In genomic region chr2:42794271-42795046, GRCh38 we compare ENCODE assay signal across 9 cellular contexts. TPM values are rescaled to one million over a fixed set of nuclear protein-coding genes. Genes with fewer than 3 reads are reported as not detected.
DNase-seq lines count a peak whose midpoint lies in the region; FAIRE-seq and TF ChIP-seq lines count a peak whose summit lies in the region.
"Had no signal": no experiment of that assay in that cellular context is flagged by ENCODE, and none has a peak within 500 bp of the region (broad histone marks: within the 10 kb centered on the region; RNA-seq: fewer than 3 reads in every experiment).

No MANE protein-coding gene starts in this region.

- H3K4me1 ChIP-seq in hepatocyte (ENCODE audit: insufficient read depth) (peaks cover 39% of the 10 kb centered on the region), subcutaneous abdominal adipose tissue (ENCODE audit: control insufficient read depth in 5 of 5, insufficient read depth in 5 of 5, low read length in 5 of 5) (peaks cover 0 to 27% (median 23%) of the 10 kb centered on the region in 5 donors)

- TF ChIP-seq CTCF in GM12873 (IDR thresholded peaks at IDR 0.05; ENCODE audit: insufficient read depth, low read depth, low read length, missing control alignments) = peak; percentile 74
- peak; percentile 47 for TF ChIP-seq CTCF in hepatocyte (IDR thresholded peaks at IDR 0.05; ENCODE audit: poor library complexity)

- H3K9me2 ChIP-seq in hepatocyte (replicated peaks; ENCODE audit: insufficient read depth) = no peaks in the 10 kb centered on the region

- H3K27ac Mint-ChIP-seq in T-helper 2 cell treated with Interferon-gamma antibody and Interleukin-4, amounts not matched to agents 5 μg/mL and 100 μg/mL, for 36 hours = no peak overlapping the region
- H3K27ac Mint-ChIP-seq in activated naive CD4-positive, alpha-beta T cell treated with anti-CD3 and anti-CD28 coated beads, Interleukin-2, amount 10 ng/mL, durations not matched to agents 7 days and 5 days = no peak overlapping the region

- H2AFZ ChIP-seq in hepatocyte = no peak overlapping the region

- H3K36me3 ChIP-seq in hepatocyte (replicated peaks; ENCODE audit: insufficient read depth, low read depth) (no peaks in the 10 kb centered on the region), subcutaneous abdominal adipose tissue (ENCODE audit: control insufficient read depth in 5 of 5, insufficient read depth in 5 of 5, low read length in 5 of 5) (no peaks in the 10 kb centered on the region)

- CTCF ChIA-PET in activated naive CD4-positive, alpha-beta T cell treated with anti-CD3 and anti-CD28 coated beads, Interleukin-2, amount 10 ng/mL, durations not matched to agents 7 days and 5 days (lab: Charles Lee) = no interaction called here

- H3K27me3 ChIP-seq in hepatocyte (no peaks in the 10 kb centered on the region), subcutaneous abdominal adipose tissue (ENCODE audit: control insufficient read depth in 5 of 5, insufficient read depth in 4 of 5, low read length in 5 of 5) (no peaks in the 10 kb centered on the region)

- H3K27me3 Mint-ChIP-seq in T-helper 2 cell treated with Interferon-gamma antibody and Interleukin-4, amounts not matched to agents 5 μg/mL and 100 μg/mL, for 36 hours (ENCODE audit: low read depth) = peaks cover 38% of the 10 kb centered on the region
- H3K27me3 Mint-ChIP-seq in activated naive CD4-positive, alpha-beta T cell treated with anti-CD3 and anti-CD28 coated beads, Interleukin-2, amount 10 ng/mL, durations not matched to agents 7 days and 5 days = peaks cover 55% of the 10 kb centered on the region

- peaks cover 5% of the 10 kb centered on the region for H3K36me3 Mint-ChIP-seq in T-helper 2 cell treated with Interferon-gamma antibody and Interleukin-4, amounts not matched to agents 5 μg/mL and 100 μg/mL, for 36 hours (ENCODE audit: low read depth)
- H3K36me3 Mint-ChIP-seq in activated naive CD4-positive, alpha-beta T cell treated with anti-CD3 and anti-CD28 coated beads, Interleukin-2, amount 10 ng/mL, durations not matched to agents 7 days and 5 days = peaks cover 1% of the 10 kb centered on the region

- H3K4me2 ChIP-seq in hepatocyte = peak overlapping the region; percentile 82

- FAIRE-seq in H54 (lab: Jason Lieb, UNC) = no peak

- peaks cover 41% of the 10 kb centered on the region for H3K79me2 ChIP-seq in hepatocyte

- TF ChIP-seq POLR2A in H54 (IDR thresholded peaks at IDR 0.05; ENCODE audit: low read depth, low read length) = no peak

- H3K9me3 Mint-ChIP-seq in T-helper 2 cell treated with Interferon-gamma antibody and Interleukin-4, amounts not matched to agents 5 μg/mL and 100 μg/mL, for 36 hours = no peaks in the 10 kb centered on the region
- H3K9me3 Mint-ChIP-seq in activated naive CD4-positive, alpha-beta T cell treated with anti-CD3 and anti-CD28 coated beads, Interleukin-2, amount 10 ng/mL, durations not matched to agents 7 days and 5 days = no peaks in the 10 kb centered on the region
- H3K9me3 Mint-ChIP-seq: activated naive CD8-positive, alpha-beta T cell treated with anti-CD3 and anti-CD28 coated beads, Interleukin-2, amount 50 U/mL, for 24 hours had no signal

- H3K27ac ChIP-seq in hepatocyte = peak overlapping the region; percentile 100
- H3K27ac ChIP-seq in subcutaneous abdominal adipose tissue (ENCODE audit: low read depth, low read length) = peak overlapping the region; percentile 20

- H3K4me3 Mint-ChIP-seq in T-helper 2 cell treated with Interferon-gamma antibody and Interleukin-4, amounts not matched to agents 5 μg/mL and 100 μg/mL, for 36 hours = no peak overlapping the region
- no peak overlapping the region for H3K4me3 Mint-ChIP-seq in activated naive CD4-positive, alpha-beta T cell treated with anti-CD3 and anti-CD28 coated beads, Interleukin-2, amount 10 ng/mL, durations not matched to agents 7 days and 5 days

- H3K9me3 ChIP-seq in hepatocyte (ENCODE audit: low read depth) (no peaks in the 10 kb centered on the region), subcutaneous abdominal adipose tissue (ENCODE audit: control insufficient read depth in 5 of 5, low read length in 5 of 5) (no peaks in the 10 kb centered on the region)

- H3K4me1 Mint-ChIP-seq in T-helper 2 cell treated with Interferon-gamma antibody and Interleukin-4, amounts not matched to agents 5 μg/mL and 100 μg/mL, for 36 hours (ENCODE audit: low read depth) = peaks cover 36% of the 10 kb centered on the region
- H3K4me1 Mint-ChIP-seq in activated naive CD4-positive, alpha-beta T cell treated with anti-CD3 and anti-CD28 coated beads, Interleukin-2, amount 10 ng/mL, durations not matched to agents 7 days and 5 days = peaks cover 14% of the 10 kb centered on the region

- H3K9ac ChIP-seq in subcutaneous abdominal adipose tissue (ENCODE audit: low read length in 5 of 5) = no peak overlapping the region

- no peaks in the 10 kb centered on the region for H4K20me1 ChIP-seq in hepatocyte (ENCODE audit: insufficient read depth, poor library complexity, severe bottlenecking)

- DNase-seq in SK-MEL-5 (ENCODE audit: low read depth, low spot score) (peak; percentile 77), hepatocyte (ENCODE audit: low spot score) (peak; percentile 64), glomerular visceral epithelial cell (ENCODE audit: extremely low spot score) (no peak), H54 (ENCODE audit: insufficient read length, low spot score) (no peak)
- DNase-seq in T-helper 2 cell treated with Interferon-gamma antibody and Interleukin-4, amounts not matched to agents 5 μg/mL and 100 μg/mL, for 36 hours (ENCODE audit: low spot score) = no peak
- DNase-seq in activated naive CD4-positive, alpha-beta T cell treated with anti-CD3 and anti-CD28 coated beads, Interleukin-2, amount 10 ng/mL, durations not matched to agents 7 days and 5 days = no peak
- DNase-seq: activated naive CD8-positive, alpha-beta T cell treated with anti-CD3 and anti-CD28 coated beads, Interleukin-2, amount 50 U/mL, for 24 hours had no signal

- in situ Hi-C loops in SK-MEL-5 (cut with HindIII; ENCODE audit: low pct_unique_long_range_greater_than_20kb, low sequenced_read_pairs) = no loop called here

- H3K4me3 ChIP-seq in hepatocyte (no peak overlapping the region), subcutaneous abdominal adipose tissue (ENCODE audit: low read depth in 1 of 5, low read length in 5 of 5) (no peak overlapping the region)

- 51% methylated on average over 8 of the region's 8 CpGs for WGBS in hepatocyte (ENCODE audit: low lambda C conversion rate, missing lambda C conversion rate)

RNA-seq across cellular contexts. Expression of gene HAAO, which starts 2.1 kb away (rescaled TPM):
- total RNA-seq in SK-MEL-5 (2014; rRNA removed; shearing (Covaris generic)) = not detected in 2 replicates
- not detected in 2 replicates for polyA plus RNA-seq in SK-MEL-5 (2015; cell fraction: cytosol; rRNA removed)
- polyA plus RNA-seq in SK-MEL-5 (2015; cell fraction: nucleus; rRNA removed) = not detected in 2 replicates
- total RNA-seq in hepatocyte = 18.1 and 22.0 TPM in 2 replicates
- 29.4 and 35.4 TPM in 2 replicates for polyA plus RNA-seq in hepatocyte

RNA-seq across cellular contexts. Expression of gene OXER1, which starts 30.5 kb away (rescaled TPM):
- not detected in 2 replicates for total RNA-seq in SK-MEL-5 (2014; rRNA removed; shearing (Covaris generic))
- polyA plus RNA-seq in SK-MEL-5 (2015; cell fraction: cytosol; rRNA removed) = not detected in 2 replicates
- not detected in 2 replicates for polyA plus RNA-seq in SK-MEL-5 (2015; cell fraction: nucleus; rRNA removed)
- 3.7 and 5.1 TPM in 2 replicates for total RNA-seq in hepatocyte
- polyA plus RNA-seq in hepatocyte = 7.5 and 9.5 TPM in 2 replicates

Comparison
In these comparisons a context has a peak if more than half of its experiments do, and no peak if none do; other contexts are left out.
1. DNase-seq: peak in SK-MEL-5 (single experiment) and hepatocyte (single experiment); none in glomerular visceral epithelial cell (single experiment), T-helper 2 cell treated with Interferon-gamma antibody and Interleukin-4, amounts not matched to agents 5 μg/mL and 100 μg/mL, for 36 hours (single experiment), H54 (single experiment) and activated naive CD4-positive, alpha-beta T cell treated with anti-CD3 and anti-CD28 coated beads, Interleukin-2, amount 10 ng/mL, durations not matched to agents 7 days and 5 days (single experiment).
2. RNA of gene HAAO, which starts 2.1 kb away (total RNA-seq): 18.1 to 22.0 TPM in hepatocyte; not detected in SK-MEL-5; every median in the first group is over 10 times any median in the second.